ENCODE assay signal across 24 cellular contexts in the genomic region with DNA sequence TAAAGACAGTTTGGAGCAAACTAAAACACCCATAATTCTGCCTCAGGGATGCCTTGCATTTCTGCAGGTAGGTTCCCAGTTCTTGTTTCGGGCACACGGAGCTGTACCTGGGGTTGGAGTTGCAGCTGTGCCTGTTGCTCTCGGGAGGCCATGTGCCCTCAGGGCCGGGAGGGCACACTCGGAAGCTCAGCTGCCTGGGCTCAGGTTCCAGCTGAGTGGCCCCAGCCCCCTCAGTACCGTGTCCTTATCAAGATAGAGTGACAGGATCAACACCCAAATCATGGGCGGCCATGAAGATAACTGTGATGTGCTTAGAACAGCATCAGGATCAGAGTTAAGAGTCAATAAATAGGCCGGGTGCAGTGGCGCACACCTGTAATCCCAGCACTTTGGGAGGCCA.
"Had no signal": no experiment of that assay in that cellular context is flagged by ENCODE, and none has a peak within 500 bp of the region (broad histone marks: within the 10 kb centered on the region; RNA-seq: fewer than 3 reads in every experiment).

No MANE protein-coding gene starts in this region.

- H3K4me1 ChIP-seq: body of pancreas, SJCRH30 had no signal

- H3K27ac ChIP-seq: body of pancreas, cardiac muscle cell, foreskin keratinocyte, hepatocyte, left lung, SJCRH30, thoracic aorta, upper lobe of left lung had no signal

- ATAC-seq: activated CD8-positive, alpha-beta T cell treated with anti-CD3 and anti-CD28 coated beads for 36 hours; activated T-helper 17 cell treated with anti-CD3 and anti-CD28 coated beads, Interleukin-2, amount 50 U/mL, for 72 hours; body of pancreas; foreskin keratinocyte; left lung; mucosa of descending colon had no signal

- H3K9me3 ChIP-seq: body of pancreas, left lung, mucosa of descending colon, SJCRH30, thoracic aorta, upper lobe of left lung had no signal

- DNase-seq: activated CD4-positive, alpha-beta T cell treated with anti-CD3 and anti-CD28 coated beads for 48 hours; activated CD8-positive, alpha-beta T cell treated with anti-CD3 and anti-CD28 coated beads for 36 hours; activated naive CD4-positive, alpha-beta T cell treated with anti-CD3 and anti-CD28 coated beads, Interleukin-2, amount 50 U/mL, for 16 hours; anterior cingulate cortex; body of pancreas; effector CD8-positive, alpha-beta T cell; erythroblast; foreskin keratinocyte; glutamatergic neuron; immature natural killer cell; kidney glomerular epithelial cell; mesenchymal stem cell; SJCRH30; stimulated activated CD4-positive, alpha-beta T cell treated with anti-CD3 and anti-CD28 coated beads, Interleukin-4, amount 100 ng/mL, for 1 hour; stimulated activated naive CD4-positive, alpha-beta T cell; T-helper 1 cell; T-helper 9 cell; upper lobe of left lung had no signal

- H3K4me3 ChIP-seq: body of pancreas, cardiac muscle cell, hepatocyte, left lung, mucosa of descending colon, SJCRH30, thoracic aorta, upper lobe of left lung had no signal

- H3K36me3 ChIP-seq: cardiac muscle cell, SJCRH30 had no signal

- H3K27me3 ChIP-seq: body of pancreas, cardiac muscle cell, foreskin keratinocyte, hepatocyte, left lung, SJCRH30, upper lobe of left lung had no signal
